Comparison of ENCODE assay signal across 8 cellular contexts in the genomic region with DNA sequence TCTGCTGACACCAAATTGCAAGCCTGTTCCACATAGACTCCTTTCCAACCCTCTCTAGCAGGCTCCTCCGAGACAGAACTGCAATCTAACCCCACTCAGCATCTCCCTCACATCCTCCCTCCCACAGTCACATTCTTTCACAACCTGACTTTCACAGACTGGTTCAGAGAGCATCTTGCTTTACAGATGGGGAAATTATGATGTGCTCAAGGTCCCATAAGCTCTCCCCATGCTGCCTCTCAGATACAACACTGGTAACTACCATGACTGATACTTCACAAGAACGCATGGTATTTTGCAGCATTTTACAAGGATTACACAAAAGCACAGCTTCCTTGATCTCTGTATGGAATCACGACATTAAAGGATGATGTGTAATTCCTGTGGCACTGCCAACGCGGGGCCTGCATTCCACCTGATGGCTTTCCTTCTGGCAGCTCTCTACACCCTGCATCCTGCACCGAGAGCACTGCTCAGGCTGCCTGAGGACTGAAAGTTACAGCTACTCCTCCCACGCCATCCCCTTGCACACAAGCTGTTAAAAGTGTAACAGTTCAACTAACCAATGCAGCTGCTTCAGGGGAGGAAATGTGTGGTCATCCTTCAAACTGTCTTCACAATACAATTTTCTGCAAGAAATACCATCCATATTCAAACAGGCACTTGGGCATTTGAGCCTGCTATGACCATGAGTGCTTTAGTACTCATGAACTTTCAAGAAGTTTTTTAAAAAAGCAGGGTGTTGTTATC. TPM values are rescaled to one million over a fixed set of nuclear protein-coding genes. Genes with fewer than 3 reads are reported as not detected.
DNase-seq lines count a peak whose midpoint lies in the region; ATAC-seq and TF ChIP-seq lines count a peak whose summit lies in the region.

No MANE protein-coding gene starts in this region.

- H3K27me3 ChIP-seq in Caco-2 (replicated peaks; ENCODE audit: control insufficient read depth, insufficient read depth, low read length): no peaks in the 10 kb centered on the region

- no peaks in the 10 kb centered on the region for H3K27me3 Mint-ChIP-seq in Caco-2 (ENCODE audit: insufficient read depth, unreplicated experiment)

- H3K4me1 Mint-ChIP-seq in Caco-2 (ENCODE audit: low read depth, unreplicated experiment): peaks cover 12% of the 10 kb centered on the region

- no peaks in the 10 kb centered on the region for H3K36me3 Mint-ChIP-seq in Caco-2 (ENCODE audit: insufficient read depth, unreplicated experiment)

- H3K4me3 ChIP-seq in AG04449 (ENCODE audit: low read depth, low read length): no peak overlapping the region
- no peak overlapping the region for H3K4me3 ChIP-seq in fibroblast of pulmonary artery (replicated peaks; ENCODE audit: low read depth, low read length)
- H3K4me3 ChIP-seq in Caco-2 (ENCODE audit: low read depth, low read length): no peak overlapping the region

- H3K4me3 Mint-ChIP-seq in Caco-2 (ENCODE audit: unreplicated experiment): no peak overlapping the region

- no peaks in the 10 kb centered on the region for H3K9me3 Mint-ChIP-seq in Caco-2 (ENCODE audit: unreplicated experiment)

- H3K27ac Mint-ChIP-seq in Caco-2 (ENCODE audit: unreplicated experiment): no peak overlapping the region

- intact Hi-C loops in Caco-2 (cut with micrococcal nuclease; ENCODE audit: unreplicated experiment): no loop called here

- TF ChIP-seq CTCF in AG04449 (IDR thresholded peaks at IDR 0.05; ENCODE audit: insufficient read depth, low read length, missing control alignments) (no peak), fibroblast of pulmonary artery (IDR thresholded peaks at IDR 0.05; ENCODE audit: low read length, missing control alignments) (no peak), Caco-2 (IDR thresholded peaks at IDR 0.05; ENCODE audit: insufficient read depth in 1 of 2, low read depth in 1 of 2, low read length in 1 of 2, severe bottlenecking in 1 of 2, unreplicated experiment in 1 of 2) (no peak)

- H3K4me1 ChIP-seq in Caco-2: peaks cover 33% of the 10 kb centered on the region

- peak; percentile 60 for ATAC-seq in HG03342 (IDR thresholded peaks at IDR 0.05; ENCODE audit: unreplicated experiment)

- no peaks in the 10 kb centered on the region for H3K9me3 ChIP-seq in Caco-2

- CTCF ChIA-PET in AG04449 (lab: Yijun Ruan, JAX): interaction anchor here (1.0 to 8.2 kb wide), 8 partner anchors 9 to 83 kb away, joined by 3 to 53 read pairs (median 4); no protein-coding TSS in a partner anchor
- CTCF ChIA-PET in Caco-2 (lab: Charles Lee): interaction anchor here (0.6 kb wide), 1 partner anchor 245 kb away, joined by 3 read pairs; no protein-coding TSS in a partner anchor

- DNase-seq in AG04449 (ENCODE audit: low read depth, low spot score) (peak; percentile 96), fibroblast of pulmonary artery (ENCODE audit: low read depth) (peak; percentile 75), NCI-H1048 (lab: John Stamatoyannopoulos, UW) (no peak), Caco-2 (no peak)
- DNase-seq in activated CD4-positive, alpha-beta T cell treated with anti-CD3 and anti-CD28 coated beads for 48 hours: peak; percentile 82
- DNase-seq in stimulated activated CD8-positive, alpha-beta memory T cell treated with anti-CD3 and anti-CD28 coated beads, Interleukin-2, amount 100 ng/mL, for 48 hours (ENCODE audit: low read depth in 2 of 2): peak; percentile 45 to 53

- TF ChIP-seq POLR2A in GM19099 (IDR thresholded peaks at IDR 0.05; ENCODE audit: extremely low read depth, insufficient read length, low read depth): peak; percentile 47

- no peaks in the 10 kb centered on the region for H3K36me3 ChIP-seq in Caco-2 (ENCODE audit: control insufficient read depth, insufficient read depth, low read length)

- POLR2A ChIA-PET in AG04449 (lab: Yijun Ruan, JAX): interaction anchor here (0.8 to 1.6 kb wide), 7 partner anchors 8 to 45 kb away, joined by 3 to 13 read pairs (median 4); no protein-coding TSS in a partner anchor
- POLR2A ChIA-PET in Caco-2 (lab: Charles Lee): interaction anchor here (0.5 kb wide), 1 partner anchor 99 kb away, joined by 14 read pairs; no protein-coding TSS in a partner anchor

- no TSS peak for BruUV-seq in Caco-2 (replicated peaks; lab: Mats Ljungman, UMichigan)

RNA-seq across cellular contexts. Expression of gene TBC1D2B, which starts 27.6 kb away (rescaled TPM):
- 18.3 and 19.1 TPM in 2 replicates for total RNA-seq in Caco-2 (2022)

RNA-seq across cellular contexts. Expression of gene SH2D7, which starts 42.5 kb away (rescaled TPM):
- total RNA-seq in Caco-2 (2022): not detected in 2 replicates

Comparison
In these comparisons a context has a peak if more than half of its experiments do, and no peak if none do; other contexts are left out.
1. DNase-seq: peak in AG04449 (single experiment), activated CD4-positive, alpha-beta T cell treated with anti-CD3 and anti-CD28 coated beads for 48 hours (single experiment), fibroblast of pulmonary artery (single experiment) and stimulated activated CD8-positive, alpha-beta memory T cell treated with anti-CD3 and anti-CD28 coated beads, Interleukin-2, amount 100 ng/mL, for 48 hours (2 of 2); none in NCI-H1048 (single experiment) and Caco-2 (0 of 2).